Comparison of ENCODE assay signal across 15 cellular contexts in genomic region chr2:223075301-223076270, GRCh38. TPM values are rescaled to one million over a fixed set of nuclear protein-coding genes. Genes with fewer than 3 reads are reported as not detected.
DNase-seq lines count a peak whose midpoint lies in the region; ATAC-seq, FAIRE-seq and TF ChIP-seq lines count a peak whose summit lies in the region.
"Had no signal": no experiment of that assay in that cellular context is flagged by ENCODE, and none has a peak within 500 bp of the region (broad histone marks: within the 10 kb centered on the region; RNA-seq: fewer than 3 reads in every experiment).

No MANE protein-coding gene starts in this region.

- H3K27me3 Mint-ChIP-seq in activated naive CD4-positive, alpha-beta T cell treated with anti-CD3 and anti-CD28 coated beads for 36 hours (ENCODE audit: low read depth) = peaks cover 1% of the 10 kb centered on the region
- no peaks in the 10 kb centered on the region for H3K27me3 Mint-ChIP-seq in Calu3 (ENCODE audit: unreplicated experiment)
- peaks cover 11% of the 10 kb centered on the region for H3K27me3 Mint-ChIP-seq in stimulated activated naive CD8-positive, alpha-beta T cell treated with anti-CD3 and anti-CD28 coated beads, Interleukin-15, amount 100 ng/mL, for 72 hours

- BruUV-seq in Calu3 (replicated peaks; lab: Mats Ljungman, UMichigan) = no TSS peak

- H3K36me3 ChIP-seq in small intestine (ENCODE audit: control insufficient read depth in 2 of 2, insufficient read depth in 2 of 2, low read length in 2 of 2) = no peaks in the 10 kb centered on the region
- H3K36me3 ChIP-seq: esophagus squamous epithelium, HAP-1 had no signal

- no peaks in the 10 kb centered on the region for H3K9me3 ChIP-seq in small intestine (ENCODE audit: control insufficient read depth, low read depth)
- H3K9me3 ChIP-seq: esophagus squamous epithelium, HAP-1 had no signal

- WGBS in small intestine, 3 donors = 62 to 82% (median 74%) methylated on average over 6 of the region's 6 CpGs

- no peak overlapping the region for H3K4me3 ChIP-seq in small intestine (ENCODE audit: low read depth in 1 of 2, low read length in 2 of 2)
- H3K4me3 ChIP-seq: esophagus squamous epithelium, HAP-1 had no signal

- no peak overlapping the region for H3K27ac Mint-ChIP-seq in activated naive CD4-positive, alpha-beta T cell treated with anti-CD3 and anti-CD28 coated beads for 36 hours
- H3K27ac Mint-ChIP-seq in Calu3 (ENCODE audit: unreplicated experiment) = no peak overlapping the region
- H3K27ac Mint-ChIP-seq in stimulated activated naive CD8-positive, alpha-beta T cell treated with anti-CD3 and anti-CD28 coated beads, Interleukin-15, amount 100 ng/mL, for 72 hours = no peak overlapping the region

- no peaks in the 10 kb centered on the region for H3K36me3 Mint-ChIP-seq in activated naive CD4-positive, alpha-beta T cell treated with anti-CD3 and anti-CD28 coated beads for 36 hours (ENCODE audit: low read depth)
- H3K36me3 Mint-ChIP-seq in Calu3 (ENCODE audit: insufficient read depth, unreplicated experiment) = no peaks in the 10 kb centered on the region

- ATAC-seq in GM19023 (IDR thresholded peaks at IDR 0.05; ENCODE audit: unreplicated experiment) = peak; percentile 68
- ATAC-seq in HG02588 (IDR thresholded peaks at IDR 0.05; ENCODE audit: unreplicated experiment) = peak; percentile 78
- ATAC-seq in HG03457 (IDR thresholded peaks at IDR 0.05; ENCODE audit: unreplicated experiment) = peak; percentile 88
- ATAC-seq in stimulated activated naive CD8-positive, alpha-beta T cell treated with anti-CD3 and anti-CD28 coated beads, Interleukin-15, amount 100 ng/mL, for 72 hours = no peak
- ATAC-seq: left colon, Right ventricle myocardium inferior had no signal

- no peaks in the 10 kb centered on the region for H3K4me1 ChIP-seq in small intestine (ENCODE audit: control insufficient read depth in 2 of 2, insufficient read depth in 1 of 2, low read depth in 1 of 2, low read length in 1 of 2)
- H3K4me1 ChIP-seq: esophagus squamous epithelium, HAP-1 had no signal

- no peaks in the 10 kb centered on the region for H3K9me3 Mint-ChIP-seq in activated naive CD4-positive, alpha-beta T cell treated with anti-CD3 and anti-CD28 coated beads for 36 hours
- peaks cover 4% of the 10 kb centered on the region for H3K9me3 Mint-ChIP-seq in Calu3 (ENCODE audit: low read depth, unreplicated experiment)
- H3K9me3 Mint-ChIP-seq in stimulated activated naive CD8-positive, alpha-beta T cell treated with anti-CD3 and anti-CD28 coated beads, Interleukin-15, amount 100 ng/mL, for 72 hours = no peaks in the 10 kb centered on the region

- H3K4me1 Mint-ChIP-seq in activated naive CD4-positive, alpha-beta T cell treated with anti-CD3 and anti-CD28 coated beads for 36 hours (ENCODE audit: low read depth) = no peaks in the 10 kb centered on the region
- no peaks in the 10 kb centered on the region for H3K4me1 Mint-ChIP-seq in Calu3 (ENCODE audit: low read depth, unreplicated experiment)
- H3K4me1 Mint-ChIP-seq in stimulated activated naive CD8-positive, alpha-beta T cell treated with anti-CD3 and anti-CD28 coated beads, Interleukin-15, amount 100 ng/mL, for 72 hours = no peaks in the 10 kb centered on the region

- TF ChIP-seq CTCF in Calu3 (IDR thresholded peaks at IDR 0.05; ENCODE audit: unreplicated experiment) = no peak

- no peaks in the 10 kb centered on the region for H3K27me3 ChIP-seq in small intestine (ENCODE audit: control insufficient read depth in 2 of 2, insufficient read depth in 2 of 2, low read length in 2 of 2)
- H3K27me3 ChIP-seq: esophagus squamous epithelium had no signal

- H3K4me3 Mint-ChIP-seq in activated naive CD4-positive, alpha-beta T cell treated with anti-CD3 and anti-CD28 coated beads for 36 hours = no peak overlapping the region
- H3K4me3 Mint-ChIP-seq in Calu3 (ENCODE audit: low read depth, unreplicated experiment) = no peak overlapping the region
- no peak overlapping the region for H3K4me3 Mint-ChIP-seq in stimulated activated naive CD8-positive, alpha-beta T cell treated with anti-CD3 and anti-CD28 coated beads, Interleukin-15, amount 100 ng/mL, for 72 hours

- intact Hi-C loops in activated naive CD4-positive, alpha-beta T cell treated with anti-CD3 and anti-CD28 coated beads for 36 hours (cut with micrococcal nuclease) = no loop called here
- intact Hi-C loops in Calu3 (cut with micrococcal nuclease; ENCODE audit: unreplicated experiment) = no loop called here

- H3K27ac ChIP-seq in small intestine (ENCODE audit: low read depth in 1 of 2, low read length in 1 of 2) = no peak overlapping the region
- H3K27ac ChIP-seq: esophagus squamous epithelium had no signal

- FAIRE-seq in small intestine (lab: Jason Lieb, UNC) = no peak

- CTCF ChIA-PET in activated naive CD4-positive, alpha-beta T cell treated with anti-CD3 and anti-CD28 coated beads for 36 hours (lab: Charles Lee) = interaction anchor here (0.6 kb wide), 1 partner anchor 96 kb away, joined by 3 read pairs; no protein-coding TSS in a partner anchor
- CTCF ChIA-PET in Calu3 (lab: Charles Lee) = no interaction called here

- DNase-seq in glomerular visceral epithelial cell (ENCODE audit: extremely low spot score) = peak; percentile 29
- no peak for DNase-seq in activated naive CD4-positive, alpha-beta T cell treated with anti-CD3 and anti-CD28 coated beads for 36 hours
- DNase-seq in small intestine = no peak
- no peak for DNase-seq in Calu3
- DNase-seq in stimulated activated naive CD8-positive, alpha-beta T cell treated with anti-CD3 and anti-CD28 coated beads, Interleukin-15, amount 100 ng/mL, for 72 hours = no peak
- DNase-seq: DMS79 treated with DMSO at 0.1 percent for 48 hours, esophagus squamous epithelium, left colon, NCI-H1694 had no signal

RNA-seq across cellular contexts. Expression of gene KCNE4, which starts 23.6 kb away (rescaled TPM):
- total RNA-seq in activated naive CD4-positive, alpha-beta T cell treated with anti-CD3 and anti-CD28 coated beads for 36 hours = not detected
- 1 to 10 TPM in 1 of 3 donors, under 1 TPM in 1, not detected in 1; 0.54 to 2.5 TPM for polyA plus RNA-seq in small intestine
- total RNA-seq in Calu3 (2022) = not detected in 2 replicates
- total RNA-seq: activated CD8-positive, alpha-beta memory T cell treated with anti-CD3 and anti-CD28 coated beads for 36 hours had no signal
